17 cellular contexts compared by ENCODE assay signal in the genomic region with DNA sequence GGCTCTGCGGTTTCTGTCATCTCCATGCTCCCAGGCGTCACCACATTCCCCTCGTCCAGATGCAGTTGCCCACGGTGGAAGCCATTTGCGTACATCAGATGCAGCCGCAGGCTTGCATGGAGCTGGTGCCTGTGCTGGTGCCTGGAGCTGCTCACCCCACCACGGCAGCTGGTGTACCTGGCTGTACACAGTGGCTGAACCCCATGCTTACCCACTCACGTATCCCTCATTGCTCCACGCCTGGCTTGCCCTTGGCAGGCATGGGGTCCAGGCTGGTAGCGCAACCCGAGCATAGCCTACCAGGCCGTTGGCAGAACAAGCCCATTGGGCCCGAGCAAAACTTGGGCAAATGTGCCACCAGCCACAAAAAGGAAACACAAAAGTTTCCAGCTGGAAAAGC.
DNase-seq lines count a peak whose midpoint lies in the region; ATAC-seq and TF ChIP-seq lines count a peak whose summit lies in the region.
"Had no signal": no experiment of that assay in that cellular context is flagged by ENCODE, and none has a peak within 500 bp of the region (broad histone marks: within the 10 kb centered on the region; RNA-seq: fewer than 3 reads in every experiment).

No MANE protein-coding gene starts in this region.

- H3K9ac ChIP-seq in mesenchymal stem cell (ENCODE audit: low read length), result no peak overlapping the region
- H3K9ac ChIP-seq: BLaER1 had no signal

- intact Hi-C loops in body of pancreas (cut with DNase I), result loop anchor here (5.0 kb wide), 1 partner anchor 160 kb away; a partner anchor contains a TSS
- intact Hi-C loops in upper lobe of right lung (cut with DNase I), result loop anchor here (10.0 kb wide), 1 partner anchor 158 kb away; a partner anchor contains a TSS

- H4K91ac ChIP-seq in mesenchymal stem cell (ENCODE audit: low read length), result peak overlapping the region; percentile 78

- no peak overlapping the region for H3K14ac ChIP-seq in mesenchymal stem cell (ENCODE audit: low read length in 2 of 2)

- H3K79me1 ChIP-seq in mesenchymal stem cell (replicated peaks; ENCODE audit: low read length, poor library complexity, severe bottlenecking), result no peaks in the 10 kb centered on the region

- no peak overlapping the region for H3K27ac ChIP-seq in body of pancreas
- no peak overlapping the region for H3K27ac ChIP-seq in mesenchymal stem cell (ENCODE audit: low read length, poor library complexity, severe bottlenecking)
- H3K27ac ChIP-seq in upper lobe of right lung, result no peak overlapping the region
- H3K27ac ChIP-seq: BLaER1, Peyer's patch, SJCRH30 had no signal

- ATAC-seq in HG03159 (IDR thresholded peaks at IDR 0.05; ENCODE audit: unreplicated experiment) (peak; percentile 12), body of pancreas (peak; percentile 24), upper lobe of right lung (peak; percentile 18), HG02642 (IDR thresholded peaks at IDR 0.05; ENCODE audit: poor library complexity, unreplicated experiment) (no peak), HG03520 (IDR thresholded peaks at IDR 0.05; ENCODE audit: unreplicated experiment) (no peak)

- no peak overlapping the region for H2BK15ac ChIP-seq in mesenchymal stem cell (ENCODE audit: low read depth, poor library complexity, severe bottlenecking)

- no peak overlapping the region for H3K18ac ChIP-seq in mesenchymal stem cell (ENCODE audit: low read depth in 1 of 2, low read length in 2 of 2)

- H2AK5ac ChIP-seq in mesenchymal stem cell (ENCODE audit: low read length, severe bottlenecking), result no peak overlapping the region

- no peaks in the 10 kb centered on the region for H3K9me3 ChIP-seq in body of pancreas
- H3K9me3 ChIP-seq in mesenchymal stem cell (ENCODE audit: control insufficient read depth, low read length), result no peaks in the 10 kb centered on the region
- H3K9me3 ChIP-seq in upper lobe of right lung, result no peaks in the 10 kb centered on the region
- H3K9me3 ChIP-seq: HAP-1, Peyer's patch, SJCRH30 had no signal

- 90 to 94% methylated on average over 13 of the region's 13 CpGs for WGBS in body of pancreas, 2 donors
- 92% methylated on average over 13 of the region's 13 CpGs for WGBS in mesenchymal stem cell

- H3K36me3 ChIP-seq in body of pancreas (replicated peaks in 1 of 2; ENCODE audit: insufficient read depth in 1 of 2, low read depth in 2 of 2), result no peaks in the 10 kb centered on the region
- H3K36me3 ChIP-seq in mesenchymal stem cell (ENCODE audit: control insufficient read depth in 1 of 2, insufficient read depth in 2 of 2, low read depth in 1 of 2, low read length in 2 of 2), result no peaks in the 10 kb centered on the region
- H3K36me3 ChIP-seq in upper lobe of right lung, result no peaks in the 10 kb centered on the region
- H3K36me3 ChIP-seq: BLaER1, HAP-1, Peyer's patch had no signal

- peak overlapping the region in 1 of 2 experiments; percentile 21 for H3K4ac ChIP-seq in mesenchymal stem cell (ENCODE audit: low read depth in 1 of 2, low read length in 2 of 2)

- TF ChIP-seq CTCF in body of pancreas (IDR thresholded peaks at IDR 0.05), result no peak
- TF ChIP-seq CTCF in upper lobe of right lung (IDR thresholded peaks at IDR 0.05), result no peak

- no peak overlapping the region for H2BK5ac ChIP-seq in mesenchymal stem cell (ENCODE audit: low read depth, low read length, poor library complexity, severe bottlenecking)

- H3K4me3 ChIP-seq in body of pancreas (no peak overlapping the region), mesenchymal stem cell (ENCODE audit: insufficient read depth in 1 of 2, low read depth in 1 of 2, low read length in 2 of 2) (no peak overlapping the region), upper lobe of right lung (no peak overlapping the region)
- H3K4me3 ChIP-seq: BLaER1, GM12878, GM23338, HAP-1, Peyer's patch, SJCRH30 had no signal

- no peaks in the 10 kb centered on the region for H3K27me3 ChIP-seq in body of pancreas
- peaks cover 0 to 3% of the 10 kb centered on the region in 2 experiments for H3K27me3 ChIP-seq in mesenchymal stem cell (ENCODE audit: control insufficient read depth in 1 of 2, insufficient read depth in 1 of 2, low read length in 2 of 2)
- no peaks in the 10 kb centered on the region for H3K27me3 ChIP-seq in upper lobe of right lung
- H3K27me3 ChIP-seq: BLaER1, Peyer's patch, SJCRH30 had no signal

- no peak overlapping the region for H2BK120ac ChIP-seq in mesenchymal stem cell (ENCODE audit: low read depth, low read length)

- H3K4me2 ChIP-seq in mesenchymal stem cell (ENCODE audit: low read length, poor library complexity, severe bottlenecking), result no peak overlapping the region
- H3K4me2 ChIP-seq: BLaER1, GM23338 had no signal

- H4K8ac ChIP-seq in mesenchymal stem cell (ENCODE audit: low read length), result no peak overlapping the region

- DNase-seq in body of pancreas (no peak), mesenchymal stem cell (no peak), upper lobe of right lung (no peak), NCI-H146 (lab: John Stamatoyannopoulos, UW) (no peak)
- DNase-seq: DMS 273 treated with DMSO at 0.1 percent for 48 hours, NCI-H1092, NCI-H1436 had no signal

- no peak overlapping the region for H2AFZ ChIP-seq in mesenchymal stem cell (ENCODE audit: low read depth, low read length)
- H2AFZ ChIP-seq: GM23338 had no signal

- no peak for TF ChIP-seq POLR2A in body of pancreas (IDR thresholded peaks at IDR 0.05)

- peak overlapping the region in 1 of 2 experiments; percentile 0 for H3K23ac ChIP-seq in mesenchymal stem cell (ENCODE audit: low read length in 2 of 2)

- no peak overlapping the region for H2BK12ac ChIP-seq in mesenchymal stem cell (ENCODE audit: low read length in 2 of 2)

- H3K4me1 ChIP-seq in body of pancreas (peaks cover 12% of the 10 kb centered on the region), mesenchymal stem cell (ENCODE audit: control insufficient read depth, insufficient read depth, low read depth, low read length) (no peaks in the 10 kb centered on the region), upper lobe of right lung (peaks cover 10% of the 10 kb centered on the region)
- H3K4me1 ChIP-seq: BLaER1, Caco-2, HAP-1 had no signal

Comparison
In these comparisons a context has a peak if more than half of its experiments do, and no peak if none do; other contexts are left out.
1. ATAC-seq: peak in HG03159 (single experiment), body of pancreas (single experiment) and upper lobe of right lung (single experiment); none in HG02642 (single experiment) and HG03520 (single experiment).